In the genomic region with DNA sequence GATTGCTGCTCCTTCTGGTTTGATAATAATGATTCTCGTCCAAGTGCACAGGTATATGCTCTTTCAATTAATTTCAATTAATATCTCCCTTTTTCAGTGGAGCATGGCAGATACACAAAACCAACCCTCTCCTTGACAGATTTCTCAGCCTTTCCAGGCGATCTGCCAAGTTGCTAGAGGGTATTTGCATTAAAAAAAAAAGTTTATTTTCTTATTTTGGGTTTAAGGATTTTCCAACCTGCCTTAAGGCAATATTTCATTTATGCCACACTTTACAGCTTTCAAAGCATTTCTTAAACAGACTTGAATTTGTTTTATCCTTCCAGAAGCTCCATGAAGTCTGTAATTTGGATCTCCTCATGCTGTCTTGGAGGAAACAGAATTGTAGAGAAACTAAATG, we compare ENCODE assay signal across 8 cellular contexts. TPM values are rescaled to one million over a fixed set of nuclear protein-coding genes. Genes with fewer than 3 reads are reported as not detected.
DNase-seq lines count a peak whose midpoint lies in the region; TF ChIP-seq lines count a peak whose summit lies in the region.

No MANE protein-coding gene starts in this region.

- no peaks in the 10 kb centered on the region for H4K20me1 ChIP-seq in osteoblast (ENCODE audit: insufficient read depth, low read length)

- H3K4me2 ChIP-seq in osteoblast (ENCODE audit: insufficient read depth, low read length): peak overlapping the region; percentile 97

- peaks cover 5% of the 10 kb centered on the region for H3K36me3 ChIP-seq in effector memory CD4-positive, alpha-beta T cell (ENCODE audit: control insufficient read depth, insufficient read depth, low read length)
- H3K36me3 ChIP-seq in osteoblast (ENCODE audit: insufficient read depth, low read length): no peaks in the 10 kb centered on the region

- DNase-seq in DMS 273 treated with DMSO at 0.1 percent for 48 hours (lab: John Stamatoyannopoulos, UW): peak; percentile 24
- DNase-seq in NCI-H69 (lab: John Stamatoyannopoulos, UW): peak; percentile 73
- DNase-seq in effector memory CD4-positive, alpha-beta T cell: no peak
- no peak for DNase-seq in osteoblast (ENCODE audit: insufficient read length, low spot score, missing footprints)
- no peak for DNase-seq in NCI-H187 treated with DMSO at 0.1 percent for 48 hours (lab: John Stamatoyannopoulos, UW)
- no peak for DNase-seq in HuH-7 (ENCODE audit: low spot score)
- DNase-seq in RKO (ENCODE audit: low spot score): no peak
- no peak for DNase-seq in NCI-H2227 (lab: John Stamatoyannopoulos, UW; ENCODE audit: unreplicated experiment)

- peaks cover 60% of the 10 kb centered on the region for H3K4me1 ChIP-seq in effector memory CD4-positive, alpha-beta T cell (ENCODE audit: control insufficient read depth, insufficient read depth, low read length, poor library complexity, severe bottlenecking)
- peaks cover 31% of the 10 kb centered on the region for H3K4me1 ChIP-seq in osteoblast (ENCODE audit: insufficient read depth, low read length)

- no peak for TF ChIP-seq CTCF in osteoblast (IDR thresholded peaks at IDR 0.05; ENCODE audit: extremely low read depth, low read depth, low read length)

- H3K79me2 ChIP-seq in osteoblast (ENCODE audit: insufficient read depth, low read length): peaks cover 32% of the 10 kb centered on the region

- H3K27me3 ChIP-seq in effector memory CD4-positive, alpha-beta T cell (replicated peaks; ENCODE audit: control insufficient read depth, insufficient read depth, low read length, poor library complexity, severe bottlenecking): no peaks in the 10 kb centered on the region
- no peaks in the 10 kb centered on the region for H3K27me3 ChIP-seq in osteoblast (ENCODE audit: insufficient read depth, low read length)

- no peaks in the 10 kb centered on the region for H3K9me3 ChIP-seq in effector memory CD4-positive, alpha-beta T cell (ENCODE audit: control insufficient read depth, low read length)
- no peaks in the 10 kb centered on the region for H3K9me3 ChIP-seq in osteoblast (ENCODE audit: low read depth, low read length)

- H2AFZ ChIP-seq in osteoblast (ENCODE audit: low read length): no peak overlapping the region

- peak overlapping the region; percentile 81 for H3K4me3 ChIP-seq in effector memory CD4-positive, alpha-beta T cell (ENCODE audit: insufficient read depth, low read depth, low read length, poor library complexity, severe bottlenecking)
- no peak overlapping the region for H3K4me3 ChIP-seq in osteoblast (ENCODE audit: insufficient read depth, low read length)

- peak overlapping the region; percentile 91 for H3K27ac ChIP-seq in effector memory CD4-positive, alpha-beta T cell (ENCODE audit: insufficient read depth, low read length, poor library complexity, severe bottlenecking)
- no peak overlapping the region for H3K27ac ChIP-seq in osteoblast (ENCODE audit: low read depth, low read length)

RNA-seq across cellular contexts. Expression of a gene that starts 2.1 kb away (rescaled TPM):
- 45.6 and 55.4 TPM in 2 replicates for total RNA-seq in osteoblast

RNA-seq across cellular contexts. Expression of a gene that starts 55.5 kb away (rescaled TPM):
- total RNA-seq in osteoblast: 1.2 and 1.4 TPM in 2 replicates

Comparison
In these comparisons a context has a peak if more than half of its experiments do, and no peak if none do; other contexts are left out.
1. DNase-seq: peak in DMS 273 treated with DMSO at 0.1 percent for 48 hours (single experiment) and NCI-H69 (single experiment); none in effector memory CD4-positive, alpha-beta T cell (0 of 3), osteoblast (single experiment), NCI-H187 treated with DMSO at 0.1 percent for 48 hours (single experiment), HuH-7 (single experiment), RKO (single experiment) and NCI-H2227 (single experiment).